Comparison of ENCODE assay signal across 1 cellular context in the genomic region with DNA sequence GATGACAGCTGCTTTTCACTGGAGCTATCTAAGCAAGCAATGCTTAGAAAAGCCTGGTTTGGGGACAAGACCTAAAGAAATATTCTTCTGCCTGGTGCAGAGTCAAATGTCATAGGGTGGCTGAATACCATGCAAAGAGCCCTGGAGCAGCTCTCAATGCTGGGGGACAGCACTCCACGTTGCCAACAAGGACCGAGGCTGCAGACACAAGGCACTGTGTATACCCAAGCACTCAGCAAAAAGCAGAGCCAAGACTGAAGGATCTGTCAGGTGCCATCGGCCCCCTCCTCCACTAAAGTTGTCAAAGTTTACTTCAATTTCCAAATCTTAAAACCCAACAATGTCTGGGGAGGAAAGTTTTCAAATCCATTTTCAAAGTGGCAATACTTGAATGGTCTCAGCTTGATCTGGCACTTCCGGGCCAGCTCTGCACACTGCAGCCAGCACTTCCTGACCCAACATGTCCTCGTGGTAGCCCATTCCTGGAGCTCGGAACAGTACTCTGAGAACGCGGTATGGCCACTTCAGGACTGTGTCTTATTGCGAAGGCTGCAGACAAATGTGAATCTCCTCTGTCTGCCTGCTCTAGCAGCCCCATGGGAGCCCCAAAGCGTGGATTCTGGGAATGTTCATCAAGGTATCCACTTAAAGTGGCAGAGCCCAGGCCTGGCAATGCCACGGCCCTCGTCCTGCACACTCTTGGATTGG.
TF ChIP-seq lines count a peak whose summit lies in the region.

No MANE protein-coding gene starts in this region.

TF ChIP-seq in IMR-90, 13 proteins besides CTCF, POLR2A, EP300 and RAD21 (continued from another document):
- TF ChIP-seq, protein P1, sequence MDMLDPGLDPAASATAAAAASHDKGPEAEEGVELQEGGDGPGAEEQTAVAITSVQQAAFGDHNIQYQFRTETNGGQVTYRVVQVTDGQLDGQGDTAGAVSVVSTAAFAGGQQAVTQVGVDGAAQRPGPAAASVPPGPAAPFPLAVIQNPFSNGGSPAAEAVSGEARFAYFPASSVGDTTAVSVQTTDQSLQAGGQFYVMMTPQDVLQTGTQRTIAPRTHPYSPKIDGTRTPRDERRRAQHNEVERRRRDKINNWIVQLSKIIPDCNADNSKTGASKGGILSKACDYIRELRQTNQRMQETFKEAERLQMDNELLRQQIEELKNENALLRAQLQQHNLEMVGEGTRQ (IDR thresholded peaks at IDR 0.05; ENCODE audit: low read depth, low read length), result no peak
TF ChIP-seq in IMR-90: peak in this region for 0.
